13 cellular contexts compared by ENCODE assay signal in the genomic region with DNA sequence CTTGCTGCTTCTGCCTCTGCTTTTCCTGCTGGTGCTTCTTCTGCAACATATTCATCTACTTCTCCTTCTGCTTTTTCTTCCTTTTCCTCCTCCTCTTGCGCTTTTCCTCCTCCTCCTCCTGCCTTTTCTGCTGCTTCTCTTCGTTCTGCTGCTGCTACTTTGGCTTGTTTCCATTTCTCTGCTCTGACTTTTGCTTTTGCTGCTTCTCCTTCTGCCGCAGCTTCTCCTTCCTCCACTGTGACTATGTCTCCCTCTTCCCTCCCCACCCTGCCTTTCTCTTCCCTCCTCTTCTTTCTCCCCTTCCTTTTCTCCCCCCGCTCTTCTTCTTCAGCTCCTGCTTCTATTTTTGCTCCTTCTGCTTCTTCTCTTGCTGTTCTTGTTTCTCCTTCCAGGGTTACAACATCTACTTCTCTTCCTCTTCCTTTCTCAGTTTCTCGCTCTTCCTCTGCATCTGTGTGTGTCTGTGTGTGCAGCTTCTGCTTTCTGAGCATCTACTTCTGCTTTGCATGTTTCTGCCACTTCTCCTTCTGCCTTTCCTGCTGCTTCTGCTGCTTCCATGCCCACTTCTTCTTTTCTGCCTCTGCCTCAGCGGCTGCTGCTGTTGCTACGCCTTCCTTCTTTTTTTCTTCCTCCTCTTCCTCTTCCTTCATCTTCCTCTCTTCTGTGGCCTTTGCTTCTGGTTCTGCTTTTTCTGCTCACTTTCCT. TPM values are rescaled to one million over a fixed set of nuclear protein-coding genes. Genes with fewer than 3 reads are reported as not detected.
A peak's percentile ranks its signal among the peaks of the same experiment; 100 is the strongest.
DNase-seq lines count a peak whose midpoint lies in the region; ATAC-seq, FAIRE-seq and TF ChIP-seq lines count a peak whose summit lies in the region.
"Had no signal": no experiment of that assay in that cellular context is flagged by ENCODE, and none has a peak within 500 bp of the region (broad histone marks: within the 10 kb centered on the region; RNA-seq: fewer than 3 reads in every experiment).

No MANE protein-coding gene starts in this region.

- TF ChIP-seq POLR2A in tibial nerve (IDR thresholded peaks at IDR 0.05): no peak

- H3K36me3 ChIP-seq in smooth muscle cell (ENCODE audit: low read depth) (no peaks in the 10 kb centered on the region), tibial nerve (no peaks in the 10 kb centered on the region)
- H3K36me3 ChIP-seq: adrenal gland, ovary had no signal

- no peak overlapping the region for H3K4me2 ChIP-seq in smooth muscle cell

- 92% methylated on average over 7 of the region's 7 CpGs for WGBS in smooth muscle cell (ENCODE audit: low lambda C conversion rate)
- WGBS in tibial nerve, 2 donors: 67 to 72% methylated on average over 7 of the region's 7 CpGs

- TF ChIP-seq CTCF in smooth muscle cell (IDR thresholded peaks at IDR 0.05; ENCODE audit: borderline replicate concordance, insufficient read depth, poor library complexity, severe bottlenecking) (no peak), tibial nerve (IDR thresholded peaks at IDR 0.05) (no peak)

- no peaks in the 10 kb centered on the region for H3K9me3 ChIP-seq in smooth muscle cell (replicated peaks; ENCODE audit: low read depth)
- peaks cover 0 to 9% (median 0%) of the 10 kb centered on the region in 4 donors for H3K9me3 ChIP-seq in tibial nerve
- H3K9me3 ChIP-seq: adrenal gland, ovary had no signal

- no peak overlapping the region for H3K4me3 ChIP-seq in smooth muscle cell
- H3K4me3 ChIP-seq in tibial nerve: no peak overlapping the region
- H3K4me3 ChIP-seq: adrenal gland, ovary had no signal

- peaks cover 7% of the 10 kb centered on the region for H3K27me3 ChIP-seq in smooth muscle cell (ENCODE audit: low read depth)
- no peaks in the 10 kb centered on the region for H3K27me3 ChIP-seq in tibial nerve
- H3K27me3 ChIP-seq: adrenal gland, ovary had no signal

- H2AFZ ChIP-seq in smooth muscle cell (ENCODE audit: low read depth): peak overlapping the region; percentile 37

- H3F3A ChIP-seq in smooth muscle cell (ENCODE audit: low read depth): peaks cover 15% of the 10 kb centered on the region

- DNase-seq in GM19238 (ENCODE audit: insufficient read length, low spot score) (peak; percentile 17), RPMI8226 (peak; percentile 40), smooth muscle cell (lab: John Stamatoyannopoulos, UW; ENCODE audit: unreplicated experiment) (no peak), urothelium cell line (ENCODE audit: low spot score) (no peak), tibial nerve (ENCODE audit: low spot score in 2 of 2) (no peak)
- DNase-seq: adrenal gland; glutamatergic neuron; GOT3; NCI-H526 treated with DMSO at 0.1 percent for 48 hours; ovary; stimulated activated CD4-positive, alpha-beta T cell treated with anti-CD3 and anti-CD28 coated beads, Interleukin-1b, Interleukin-23, amount 100 ng/mL, for 48 hours had no signal

- no peaks in the 10 kb centered on the region for H4K20me1 ChIP-seq in smooth muscle cell (ENCODE audit: low read depth)

- peak in 1 of 2 donors; percentile 12 for TF ChIP-seq EP300 in tibial nerve (IDR thresholded peaks at IDR 0.05)

- H3K4me1 ChIP-seq in smooth muscle cell (ENCODE audit: low read depth): peaks cover 5% of the 10 kb centered on the region
- H3K4me1 ChIP-seq in tibial nerve: peaks cover 0 to 18% (median 0%) of the 10 kb centered on the region in 4 donors

- no peak overlapping the region for H3K9ac ChIP-seq in smooth muscle cell (ENCODE audit: low read depth)

- H3K27ac ChIP-seq in smooth muscle cell (ENCODE audit: low read depth) (no peak overlapping the region), tibial nerve (no peak overlapping the region)
- H3K27ac ChIP-seq: adrenal gland, ovary had no signal

- ATAC-seq in HG03159 (IDR thresholded peaks at IDR 0.05; ENCODE audit: unreplicated experiment) (peak; percentile 69), GM18498 (IDR thresholded peaks at IDR 0.05; ENCODE audit: unreplicated experiment) (no peak)

- no peak for FAIRE-seq in urothelium cell line (lab: Jason Lieb, UNC)

- H3K79me2 ChIP-seq in smooth muscle cell (ENCODE audit: low read depth): no peaks in the 10 kb centered on the region

RNA-seq across cellular contexts. Expression of a gene that starts 51.4 kb away (rescaled TPM):
- total RNA-seq in smooth muscle cell (19.0 and 40.9 TPM in 2 replicates), tibial nerve (10 to 100 TPM; 19.8 to 47.7 (median 35.8) TPM)
- polyA plus RNA-seq in smooth muscle cell: 54.4 and 73.4 TPM in 2 replicates

Comparison
In these comparisons a context has a peak if more than half of its experiments do, and no peak if none do; other contexts are left out.
1. DNase-seq: peak in GM19238 (single experiment) and RPMI8226 (single experiment); none in smooth muscle cell (single experiment), urothelium cell line (single experiment) and tibial nerve (0 of 2).